1 cellular context compared by ENCODE assay signal in genomic region chr14:102095871-102096568, GRCh38.
TF ChIP-seq lines count a peak whose summit lies in the region.

No MANE protein-coding gene starts in this region.

TF ChIP-seq in K562, 482 proteins besides CTCF, POLR2A, EP300 and RAD21:
- no peak for TF ChIP-seq GATAD2B (IDR thresholded peaks at IDR 0.05; ENCODE audit: borderline replicate concordance)
- 0 out of 2 replicates have a peak, but pooled peaks have one; percentile 9 for TF ChIP-seq ZFX (CRISPR knock-in tag; IDR thresholded peaks at IDR 0.05)
- peak; percentile 74; the same call in 1 of the 2 replicates for TF ChIP-seq FOSL1 (tag; conservative IDR thresholded peaks at IDR 0.05)
- peak; percentile 2 for TF ChIP-seq SMARCE1 (IDR thresholded peaks at IDR 0.05)
- TF ChIP-seq ZNF140 (CRISPR knock-in tag; IDR thresholded peaks at IDR 0.05): no peak
- no peak for TF ChIP-seq PHF21A (IDR thresholded peaks at IDR 0.05; ENCODE audit: borderline replicate concordance, low read depth)
